Comparison of ENCODE assay signal across 8 cellular contexts in the genomic region with DNA sequence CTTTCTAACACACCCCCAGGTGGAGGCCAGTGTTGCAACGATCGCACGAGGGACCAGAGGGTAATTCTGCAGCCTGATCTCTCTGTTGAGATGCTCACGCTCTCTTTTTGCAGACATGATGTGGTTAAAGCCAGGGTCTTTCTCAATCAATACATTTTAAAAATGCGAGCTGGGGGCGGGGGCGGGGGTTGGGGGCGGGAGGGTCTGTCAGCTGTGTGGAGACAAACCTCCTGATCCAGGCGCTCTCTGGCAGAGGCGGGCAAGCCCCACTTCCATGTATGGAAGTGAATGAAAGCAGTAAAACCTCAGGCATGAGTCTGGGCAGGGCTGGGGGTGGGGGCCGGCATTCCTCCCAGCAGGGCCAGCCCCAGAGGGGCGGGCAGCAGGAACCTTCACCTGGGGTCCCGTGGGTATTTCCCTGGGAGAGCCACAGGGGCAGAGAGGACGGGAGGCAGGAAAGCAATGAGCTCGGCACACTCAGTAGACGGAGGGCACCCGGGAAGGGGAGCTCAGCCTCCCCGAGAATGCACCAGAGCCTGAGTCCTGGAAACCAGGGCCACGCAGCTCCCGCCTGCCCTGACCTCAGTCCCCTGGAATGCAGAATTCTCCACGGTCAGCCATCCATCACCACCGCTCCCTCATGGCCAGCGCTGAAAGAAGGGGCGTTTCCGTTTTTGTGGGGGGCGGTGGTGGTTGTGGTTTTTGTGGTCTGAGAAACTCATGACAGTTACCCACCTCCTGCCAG. TPM values are rescaled to one million over a fixed set of nuclear protein-coding genes. Genes with fewer than 3 reads are reported as not detected.
DNase-seq lines count a peak whose midpoint lies in the region; ATAC-seq and TF ChIP-seq lines count a peak whose summit lies in the region.

No MANE protein-coding gene starts in this region.

- no CpG with 5 or more reads among the region's 26 CpGs for WGBS in trophoblast cell (ENCODE audit: extremely low coverage, insufficient coverage, insufficient read length)
- 20 to 31% methylated on average over 23 of the region's 26 CpGs for WGBS in tibial nerve, 2 donors

- peak overlapping the region; percentile 96 for H2BK5ac ChIP-seq in trophoblast cell (ENCODE audit: low read depth, low read length, poor library complexity)

- intact Hi-C loops in PC-9 (cut with micrococcal nuclease; ENCODE audit: unreplicated experiment), result loop anchor here (1.0 to 2.0 kb wide), 2 partner anchors 19 to 23 kb away; no protein-coding TSS in a partner anchor

- no peak for TF ChIP-seq POLR2A in tibial nerve (IDR thresholded peaks at IDR 0.05)

- H3K9me3 ChIP-seq in PC-9 (ENCODE audit: insufficient read depth, low read depth) (no peaks in the 10 kb centered on the region), fibroblast of lung (ENCODE audit: control insufficient read depth, insufficient read depth, low read depth, low read length) (no peaks in the 10 kb centered on the region), trophoblast cell (ENCODE audit: insufficient read depth, low read depth, low read length) (peaks cover 5% of the 10 kb centered on the region), tibial nerve (no peaks in the 10 kb centered on the region)

- no peak overlapping the region for H2AK5ac ChIP-seq in trophoblast cell (ENCODE audit: low read length)

- no peaks in the 10 kb centered on the region for H3K9me2 ChIP-seq in PC-9 (ENCODE audit: insufficient read depth)

- H3K9ac ChIP-seq in fibroblast of lung (ENCODE audit: insufficient read depth, low read length) (no peak overlapping the region), trophoblast cell (ENCODE audit: low read length) (peak overlapping the region; percentile 38)

- H3K4me3 ChIP-seq in PC-9, result peak overlapping the region; percentile 39; the same call in 1 of the 2 replicates
- peak overlapping the region in 2 of 4 experiments; percentile 17 to 18 for H3K4me3 ChIP-seq in fibroblast of lung (replicated peaks in 1 of 4; ENCODE audit: control extremely low read depth in 1 of 4, insufficient read depth in 1 of 4, low read depth in 3 of 4, low read length in 4 of 4)
- H3K4me3 ChIP-seq in trophoblast cell (ENCODE audit: low read depth, low read length), result no peak overlapping the region
- no peak overlapping the region for H3K4me3 ChIP-seq in tibial nerve

- CTCF ChIA-PET in PC-9 (lab: Charles Lee), result interaction anchor here (0.5 to 0.6 kb wide), 2 partner anchors 68 to 220 kb away, joined by 3 to 5 read pairs; no protein-coding TSS in a partner anchor

- TF ChIP-seq CTCF in PC-9 (conservative IDR thresholded peaks at IDR 0.05), result no peak
- TF ChIP-seq CTCF in fibroblast of lung (conservative IDR thresholded peaks at IDR 0.05 in 1 of 2, IDR thresholded peaks at IDR 0.05 in 1 of 2; ENCODE audit: low read depth in 1 of 2, low read length in 2 of 2), result no peak
- no peak for TF ChIP-seq CTCF in tibial nerve (IDR thresholded peaks at IDR 0.05)

- H3K79me1 ChIP-seq in trophoblast cell (ENCODE audit: low read length), result peaks cover 15% of the 10 kb centered on the region

- H3K79me2 ChIP-seq in PC-9 (ENCODE audit: low read depth), result no peaks in the 10 kb centered on the region
- H3K79me2 ChIP-seq in fibroblast of lung (ENCODE audit: control insufficient read depth, insufficient read depth, low read length), result peaks cover 5% of the 10 kb centered on the region
- H3K79me2 ChIP-seq in trophoblast cell (ENCODE audit: control insufficient read depth, insufficient read depth, low read length, poor library complexity), result peaks cover 7% of the 10 kb centered on the region

- no peak overlapping the region for H3K23ac ChIP-seq in trophoblast cell (ENCODE audit: low read length)

- H3K4me1 ChIP-seq in PC-9 (replicated peaks; ENCODE audit: insufficient read depth), result peaks cover 22% of the 10 kb centered on the region
- H3K4me1 ChIP-seq in fibroblast of lung (ENCODE audit: control insufficient read depth, extremely low read depth, insufficient read depth, low read length), result peaks cover 18% of the 10 kb centered on the region
- H3K4me1 ChIP-seq in trophoblast cell (ENCODE audit: control insufficient read depth in 1 of 2, insufficient read depth in 2 of 2, low read length in 2 of 2), result peaks cover 17 to 22% of the 10 kb centered on the region in 2 experiments
- H3K4me1 ChIP-seq in tibial nerve, result peaks cover 0 to 23% (median 5%) of the 10 kb centered on the region in 4 donors

- H3K27me3 ChIP-seq in PC-9 (ENCODE audit: insufficient read depth, low read depth) (no peaks in the 10 kb centered on the region), fibroblast of lung (ENCODE audit: control insufficient read depth, insufficient read depth, low read length) (no peaks in the 10 kb centered on the region), trophoblast cell (ENCODE audit: insufficient read depth, low read length) (no peaks in the 10 kb centered on the region), tibial nerve (peaks cover 0 to 17% of the 10 kb centered on the region in 2 donors)

- peak overlapping the region; percentile 90 for H3K14ac ChIP-seq in trophoblast cell (ENCODE audit: low read length)

- H2BK12ac ChIP-seq in trophoblast cell (ENCODE audit: low read length), result peak overlapping the region; percentile 59

- H2BK120ac ChIP-seq in trophoblast cell (ENCODE audit: insufficient read depth, low read length, poor library complexity), result peak overlapping the region; percentile 83

- POLR2A ChIA-PET in PC-9 (lab: Charles Lee; ENCODE audit: unreplicated experiment), result interaction anchor here (0.5 to 0.7 kb wide), 4 partner anchors 21 to 115 kb away, joined by 3 to 4 read pairs (median 3); no protein-coding TSS in a partner anchor

- TF ChIP-seq EP300 in tibial nerve (IDR thresholded peaks at IDR 0.05), result no peak

- H3K4me2 ChIP-seq in PC-9 (peak overlapping the region; percentile 72), fibroblast of lung (ENCODE audit: extremely low read depth, insufficient read depth, low read length) (peak overlapping the region; percentile 75), trophoblast cell (ENCODE audit: low read length) (peak overlapping the region; percentile 65)

- no peaks in the 10 kb centered on the region for H3K36me3 ChIP-seq in PC-9 (ENCODE audit: low read depth)
- H3K36me3 ChIP-seq in fibroblast of lung (ENCODE audit: control insufficient read depth, insufficient read depth, low read length), result no peaks in the 10 kb centered on the region
- H3K36me3 ChIP-seq in trophoblast cell (ENCODE audit: control insufficient read depth in 1 of 2, insufficient read depth in 2 of 2, low read length in 2 of 2), result peaks cover 2% of the 10 kb centered on the region in 2 experiments
- peaks cover 0 to 2% (median 0%) of the 10 kb centered on the region in 3 donors for H3K36me3 ChIP-seq in tibial nerve

- H2AFZ ChIP-seq in PC-9, result no peak overlapping the region
- no peak overlapping the region for H2AFZ ChIP-seq in fibroblast of lung (ENCODE audit: low read length)
- H2AFZ ChIP-seq in trophoblast cell (ENCODE audit: insufficient read depth, low read length, poor library complexity), result peak overlapping the region; percentile 62

- peaks cover 12% of the 10 kb centered on the region; the same call in 1 of the 2 replicates for H4K20me1 ChIP-seq in PC-9 (ENCODE audit: insufficient read depth)
- no peaks in the 10 kb centered on the region for H4K20me1 ChIP-seq in fibroblast of lung (ENCODE audit: control insufficient read depth, extremely low read depth, insufficient read depth, low read length)

- peak overlapping the region; percentile 51 for H3K27ac ChIP-seq in PC-9
- H3K27ac ChIP-seq in fibroblast of lung (ENCODE audit: insufficient read depth, low read length), result peak overlapping the region; percentile 77
- H3K27ac ChIP-seq in trophoblast cell (ENCODE audit: low read depth, low read length), result peak overlapping the region; percentile 99
- peak overlapping the region in 1 of 4 donors; percentile 36 for H3K27ac ChIP-seq in tibial nerve

- H4K91ac ChIP-seq in trophoblast cell (ENCODE audit: low read depth, low read length), result peak overlapping the region; percentile 93

- H4K8ac ChIP-seq in trophoblast cell (ENCODE audit: low read depth, low read length), result peak overlapping the region; percentile 52

- H4K12ac ChIP-seq in trophoblast cell (ENCODE audit: low read depth, low read length), result peak overlapping the region; percentile 3

- H3K18ac ChIP-seq in trophoblast cell (ENCODE audit: low read length), result peak overlapping the region; percentile 69

- H3K4ac ChIP-seq in trophoblast cell (ENCODE audit: low read depth, low read length), result peak overlapping the region; percentile 28

- ATAC-seq in GM18909 (IDR thresholded peaks at IDR 0.05; ENCODE audit: poor library complexity, unreplicated experiment), result no peak
- ATAC-seq in GM21367 (IDR thresholded peaks at IDR 0.05; ENCODE audit: unreplicated experiment), result no peak

- peaks cover 33% of the 10 kb centered on the region for H3F3A ChIP-seq in PC-9 (ENCODE audit: insufficient read depth, low read depth)

- BruUV-seq in PC-9 (replicated peaks; lab: Mats Ljungman, UMichigan), result TSS peak; percentile 42

- peak; percentile 91 for DNase-seq in GM03348 (ENCODE audit: low spot score)
- peak; percentile 82 to 88 for DNase-seq in PC-9
- DNase-seq in fibroblast of lung (ENCODE audit: low read depth in 2 of 2), result peak; percentile 76 to 93
- no peak for DNase-seq in trophoblast cell
- DNase-seq in D341Med (ENCODE audit: low spot score), result no peak
- no peak for DNase-seq in tibial nerve (ENCODE audit: low spot score in 2 of 2)

RNA-seq across cellular contexts. Expression of a gene that starts 28.0 kb away (rescaled TPM):
- total RNA-seq in PC-9 (2021) (59.8 and 60.1 TPM in 2 replicates), fibroblast of lung (48.0 and 53.8 TPM in 2 replicates), tibial nerve (10 to 100 TPM in 3 of 4 donors, 1 to 10 TPM in 1; 6.6 to 28.4 (median 14.7) TPM)
- polyA plus RNA-seq in fibroblast of lung, result 38.5 and 75.6 TPM in 2 replicates
- 45.5 and 79.1 TPM in 2 replicates for polyA plus RNA-seq in fibroblast of lung (2012)
- 109 and 204 TPM in 2 replicates for polyA minus RNA-seq in fibroblast of lung (ENCODE audit: low replicate concordance)
- polyA plus RNA-seq in trophoblast cell (2013), result 57.9 and 59.2 TPM in 2 replicates

RNA-seq across cellular contexts. Expression of a gene that starts 45.4 kb away (rescaled TPM):
- total RNA-seq in PC-9 (2021), result 11.5 and 11.6 TPM in 2 replicates
- 10.5 and 13.4 TPM in 2 replicates for total RNA-seq in fibroblast of lung
- polyA plus RNA-seq in fibroblast of lung, result 17.4 and 21.9 TPM in 2 replicates
- 15.6 and 21.0 TPM in 2 replicates for polyA plus RNA-seq in fibroblast of lung (2012)
- polyA minus RNA-seq in fibroblast of lung (ENCODE audit: low replicate concordance), result 10.2 and 15.1 TPM in 2 replicates
- polyA plus RNA-seq in trophoblast cell (2013), result 10.6 and 10.9 TPM in 2 replicates
- total RNA-seq in tibial nerve, result 10 to 100 TPM; 11.1 to 18.4 (median 14.7) TPM

Comparison
In these comparisons a context has a peak if more than half of its experiments do, and no peak if none do; other contexts are left out.
1. DNase-seq: peak in GM03348 (single experiment), PC-9 (2 of 2) and fibroblast of lung (2 of 2); none in trophoblast cell (0 of 2), D341Med (single experiment) and tibial nerve (0 of 2).
2. Peak in every context shown above with its lines, with median percentiles within 50 percentile points of each other: H3K4me2 ChIP-seq.